Comparison of ENCODE assay signal across 8 cellular contexts in the genomic region with DNA sequence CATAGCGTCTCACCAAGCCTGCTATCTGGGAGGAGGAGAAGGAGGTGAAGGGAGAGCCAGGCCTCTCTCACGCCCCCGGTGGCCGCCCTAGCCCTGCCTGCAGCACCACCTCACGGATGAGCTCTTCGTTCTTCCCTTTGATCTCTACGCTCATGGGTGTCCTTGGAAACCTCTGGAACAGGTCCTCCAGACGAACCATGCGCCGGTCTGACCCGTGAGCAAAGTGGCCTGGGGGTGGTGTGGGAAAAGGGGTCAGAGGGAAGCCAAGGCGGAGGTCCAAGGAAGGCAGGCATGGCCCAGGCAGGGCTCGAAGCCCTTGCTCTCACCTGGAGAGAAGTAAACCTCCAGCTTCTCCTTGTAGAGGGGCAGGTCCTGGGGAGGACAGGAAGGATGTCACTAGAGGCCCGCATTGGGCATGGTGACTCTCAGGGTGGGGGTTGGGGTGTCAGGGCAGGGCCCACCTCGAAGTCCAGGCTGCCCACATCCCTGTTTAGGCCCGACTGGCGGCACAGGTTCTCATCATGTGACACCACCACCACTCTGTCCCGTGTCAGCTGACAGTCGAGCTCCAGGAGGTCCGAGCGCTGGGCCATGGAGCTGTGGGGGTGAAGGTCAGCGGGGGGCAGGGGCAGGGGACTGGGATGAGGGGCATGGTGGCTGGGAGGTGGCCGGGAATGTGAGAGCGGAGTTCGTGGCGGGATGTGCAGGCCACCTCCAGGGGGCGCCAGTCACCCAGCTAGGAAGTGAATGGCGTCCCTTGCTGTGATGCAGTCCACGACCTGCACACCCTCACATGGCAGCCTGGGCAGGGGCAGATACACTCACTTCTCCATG. TPM values are rescaled to one million over a fixed set of nuclear protein-coding genes. Genes with fewer than 3 reads are reported as not detected.
DNase-seq lines count a peak whose midpoint lies in the region; ATAC-seq and TF ChIP-seq lines count a peak whose summit lies in the region.

No MANE protein-coding gene starts in this region.

- CTCF ChIA-PET in Calu3 (lab: Charles Lee) = interaction anchor here (0.8 to 2.5 kb wide), 5 partner anchors 9 to 47 kb away, joined by 4 to 12 read pairs (median 4); a partner anchor contains a TSS
- CTCF ChIA-PET in naive thymus-derived CD4-positive, alpha-beta T cell (lab: Charles Lee) = interaction anchor here (0.7 to 1.4 kb wide), 8 partner anchors 9 to 516 kb away, joined by 3 to 5 read pairs (median 3); a partner anchor contains a TSS

- intact Hi-C loops in Calu3 (cut with micrococcal nuclease; ENCODE audit: unreplicated experiment) = no loop called here
- intact Hi-C loops in naive thymus-derived CD4-positive, alpha-beta T cell (cut with micrococcal nuclease) = loop anchor here in 1 of 2 donors (1.0 kb wide), 2 partner anchors 44 to 297 kb away; no protein-coding TSS in a partner anchor
- intact Hi-C loops in transverse colon (cut with DNase I; ENCODE audit: low total_unique reads) = loop anchor here (10.0 kb wide), 1 partner anchor 72 kb away; a partner anchor contains a TSS

- H3K27me3 ChIP-seq in KMS-11 (ENCODE audit: insufficient read depth, low read depth) = no peaks in the 10 kb centered on the region
- H3K27me3 ChIP-seq in naive thymus-derived CD4-positive, alpha-beta T cell (ENCODE audit: control insufficient read depth in 2 of 2, insufficient read depth in 2 of 2, low read length in 2 of 2) = no peaks in the 10 kb centered on the region
- no peaks in the 10 kb centered on the region for H3K27me3 ChIP-seq in transverse colon

- no peak overlapping the region for H2AFZ ChIP-seq in KMS-11 (ENCODE audit: low read depth)

- H3K4me1 Mint-ChIP-seq in Calu3 (ENCODE audit: low read depth, unreplicated experiment) = peaks cover 32% of the 10 kb centered on the region
- peaks cover 6 to 15% (median 11%) of the 10 kb centered on the region in 7 donors for H3K4me1 Mint-ChIP-seq in naive thymus-derived CD4-positive, alpha-beta T cell

- TF ChIP-seq POLR2A in transverse colon (IDR thresholded peaks at IDR 0.05) = no peak

- POLR2A ChIA-PET in naive thymus-derived CD4-positive, alpha-beta T cell (lab: Charles Lee) = interaction anchor here (1.2 to 12.0 kb wide), 5 partner anchors 8 to 72 kb away, joined by 3 to 116 read pairs (median 7); a partner anchor contains a TSS

- TF ChIP-seq CTCF in Calu3 (IDR thresholded peaks at IDR 0.05; ENCODE audit: unreplicated experiment) (peak; percentile 92), KMS-11 (conservative IDR thresholded peaks at IDR 0.05; ENCODE audit: low read depth, low read length) (peak; percentile 75), transverse colon (IDR thresholded peaks at IDR 0.05) (peak; percentile 67 to 88 (median 78))

- H4K20me1 ChIP-seq in KMS-11 (ENCODE audit: insufficient read depth) = no peaks in the 10 kb centered on the region

- H3K4me2 ChIP-seq in KMS-11 = no peak overlapping the region

- H3K4me3 ChIP-seq in KMS-11 (IDR thresholded peaks at IDR 0.05; ENCODE audit: insufficient read depth, low read depth, low read length) = no peak overlapping the region
- no peak overlapping the region for H3K4me3 ChIP-seq in naive thymus-derived CD4-positive, alpha-beta T cell (ENCODE audit: low read length)
- H3K4me3 ChIP-seq in transverse colon = no peak overlapping the region

- H3K27me3 Mint-ChIP-seq in Calu3 (ENCODE audit: unreplicated experiment) = no peaks in the 10 kb centered on the region
- H3K27me3 Mint-ChIP-seq in naive thymus-derived CD4-positive, alpha-beta T cell = no peaks in the 10 kb centered on the region

- H3K4me3 Mint-ChIP-seq in Calu3 (ENCODE audit: low read depth, unreplicated experiment) = peak overlapping the region; percentile 34
- no peak overlapping the region for H3K4me3 Mint-ChIP-seq in naive thymus-derived CD4-positive, alpha-beta T cell

- H3K27ac ChIP-seq in KMS-11 (no peak overlapping the region), transverse colon (peak overlapping the region; percentile 81 to 98 (median 88))
- no peak overlapping the region for H3K27ac ChIP-seq in naive thymus-derived CD4-positive, alpha-beta T cell (ENCODE audit: low read depth, low read length)

- ATAC-seq in naive thymus-derived CD4-positive, alpha-beta T cell = peak; percentile 60

- H3K9me3 ChIP-seq in naive thymus-derived CD4-positive, alpha-beta T cell (ENCODE audit: control insufficient read depth in 2 of 3, low read length in 3 of 3) = no peaks in the 10 kb centered on the region
- no peaks in the 10 kb centered on the region for H3K9me3 ChIP-seq in transverse colon

- no peak overlapping the region for H3K9ac ChIP-seq in KMS-11

- 75 to 83% methylated on average over 2 to 29 of the region's 29 CpGs for WGBS in transverse colon (ENCODE audit: low coverage in 1 of 2), 2 donors

- no peaks in the 10 kb centered on the region for H3K36me3 ChIP-seq in KMS-11 (ENCODE audit: insufficient read depth)
- peaks cover 0 to 62% (median 8%) of the 10 kb centered on the region in 3 experiments for H3K36me3 ChIP-seq in naive thymus-derived CD4-positive, alpha-beta T cell (ENCODE audit: control insufficient read depth in 2 of 3, insufficient read depth in 3 of 3, low read length in 3 of 3)
- peaks cover 0 to 21% (median 10%) of the 10 kb centered on the region in 4 donors for H3K36me3 ChIP-seq in transverse colon

- H3K4me1 ChIP-seq in KMS-11 (ENCODE audit: low read depth, poor library complexity, severe bottlenecking) = peaks cover 32% of the 10 kb centered on the region
- H3K4me1 ChIP-seq in naive thymus-derived CD4-positive, alpha-beta T cell (ENCODE audit: control insufficient read depth in 2 of 2, insufficient read depth in 2 of 2, low read length in 2 of 2) = no peaks in the 10 kb centered on the region
- H3K4me1 ChIP-seq in transverse colon = peaks cover 28 to 42% (median 33%) of the 10 kb centered on the region in 4 donors

- no peaks in the 10 kb centered on the region for H3K9me3 Mint-ChIP-seq in Calu3 (ENCODE audit: low read depth, unreplicated experiment)
- peaks cover 0 to 2% (median 0%) of the 10 kb centered on the region in 11 donors for H3K9me3 Mint-ChIP-seq in naive thymus-derived CD4-positive, alpha-beta T cell

- H3K36me3 Mint-ChIP-seq in Calu3 (ENCODE audit: insufficient read depth, unreplicated experiment) = peaks cover 25% of the 10 kb centered on the region
- peaks cover 0 to 25% (median 7%) of the 10 kb centered on the region in 5 donors for H3K36me3 Mint-ChIP-seq in naive thymus-derived CD4-positive, alpha-beta T cell

- BruUV-seq in Calu3 (replicated peaks; lab: Mats Ljungman, UMichigan) = no TSS peak

- peak; percentile 75 for DNase-seq in Calu3
- DNase-seq in activated CD4-positive, alpha-beta T cell treated with anti-CD3 and anti-CD28 coated beads for 48 hours = peak; percentile 82
- DNase-seq in effector CD4-positive, alpha-beta T cell = peak; percentile 28
- DNase-seq in naive thymus-derived CD4-positive, alpha-beta T cell = peak in 7 of 9 donors; percentile 31 to 76 (median 35)
- peak; percentile 84 for DNase-seq in transverse colon
- no peak for DNase-seq in NCI-H446 treated with DMSO at 0.1 percent for 48 hours (lab: John Stamatoyannopoulos, UW)
- no peak for DNase-seq in foreskin melanocyte

- in situ Hi-C loops in transverse colon (cut with MboI; ENCODE audit: low pct_ligation_motif_present in 1 of 4, low pct_unique_long_range_greater_than_20kb in 1 of 4, low sequenced_read_pairs in 3 of 4) = loop anchor here in 2 of 4 donors (25.0 kb wide), 1 partner anchor 300 kb away; a partner anchor contains a TSS

- no peaks in the 10 kb centered on the region for H3K79me2 ChIP-seq in KMS-11 (ENCODE audit: insufficient read depth, low read depth)

- TF ChIP-seq EP300 in transverse colon (IDR thresholded peaks at IDR 0.05; ENCODE audit: low read depth) = no peak

- peak overlapping the region; percentile 64 for H3K27ac Mint-ChIP-seq in Calu3 (ENCODE audit: unreplicated experiment)
- peak overlapping the region in 2 of 9 donors; percentile 12 to 38 for H3K27ac Mint-ChIP-seq in naive thymus-derived CD4-positive, alpha-beta T cell

RNA-seq across cellular contexts. Expression of a gene that starts 0.9 kb away (rescaled TPM):
- total RNA-seq in Calu3 (2022) (7.8 and 9.4 TPM in 2 replicates), transverse colon (10 to 100 TPM in 3 of 4 donors, 1 to 10 TPM in 1; 9.4 to 33.3 (median 30.4) TPM)
- total RNA-seq in naive thymus-derived CD4-positive, alpha-beta T cell = 10 to 100 TPM in 4 of 5 experiments, 1 to 10 TPM in 1; 7.9 to 39.3 (median 12.3) TPM
- not detected for polyA plus RNA-seq in naive thymus-derived CD4-positive, alpha-beta T cell

RNA-seq across cellular contexts. Expression of a gene that starts 10.6 kb away (rescaled TPM):
- total RNA-seq in Calu3 (2022) (69.9 and 82.1 TPM in 2 replicates), transverse colon (100 to 1,000 TPM; 226 to 448 (median 244) TPM)
- 10 to 100 TPM; 50.5 to 82.2 (median 64.3) TPM for total RNA-seq in naive thymus-derived CD4-positive, alpha-beta T cell
- 1 to 10 TPM; 7.5 to 8.3 TPM for polyA plus RNA-seq in naive thymus-derived CD4-positive, alpha-beta T cell

RNA-seq across cellular contexts. Expression of a gene that starts 16.4 kb away (rescaled TPM):
- 21.1 and 28.0 TPM in 2 replicates for total RNA-seq in Calu3 (2022)
- total RNA-seq in naive thymus-derived CD4-positive, alpha-beta T cell = 100 to 1,000 TPM in 3 of 5 experiments, 10 to 100 TPM in 2; 50.5 to 260 (median 130) TPM
- 100 to 1,000 TPM; 242 to 308 TPM for polyA plus RNA-seq in naive thymus-derived CD4-positive, alpha-beta T cell
- 100 to 1,000 TPM in 3 of 4 donors, 10 to 100 TPM in 1; 90.8 to 154 (median 125) TPM for total RNA-seq in transverse colon

RNA-seq across cellular contexts. Expression of a gene that starts 20.7 kb away (rescaled TPM):
- total RNA-seq in Calu3 (2022) (3.6 and 4.7 TPM in 2 replicates), transverse colon (1 to 10 TPM in 1 of 4 donors, under 1 TPM in 1, not detected in 2; 0.82 to 2.2 TPM)
- total RNA-seq in naive thymus-derived CD4-positive, alpha-beta T cell = 1 to 10 TPM; 1.5 to 3.3 (median 1.6) TPM
- polyA plus RNA-seq in naive thymus-derived CD4-positive, alpha-beta T cell = under 1 TPM in 1 of 2 donors, not detected in 1; 0.38 TPM

RNA-seq across cellular contexts. Expression of a gene that starts 36.6 kb away (rescaled TPM):
- 184 and 187 TPM in 2 replicates for total RNA-seq in Calu3 (2022)
- 100 to 1,000 TPM in 2 of 5 experiments, 10 to 100 TPM in 3; 68.4 to 143 (median 86.0) TPM for total RNA-seq in naive thymus-derived CD4-positive, alpha-beta T cell
- polyA plus RNA-seq in naive thymus-derived CD4-positive, alpha-beta T cell = 100 to 1,000 TPM; 176 TPM
- 10 to 100 TPM; 17.7 to 92.3 (median 74.3) TPM for total RNA-seq in transverse colon

Comparison
In these comparisons a context has a peak if more than half of its experiments do, and no peak if none do; other contexts are left out.
1. DNase-seq: peak in Calu3 (single experiment), activated CD4-positive, alpha-beta T cell treated with anti-CD3 and anti-CD28 coated beads for 48 hours (single experiment), effector CD4-positive, alpha-beta T cell (single experiment), naive thymus-derived CD4-positive, alpha-beta T cell (7 of 9) and transverse colon (single experiment); none in NCI-H446 treated with DMSO at 0.1 percent for 48 hours (single experiment) and foreskin melanocyte (single experiment).
2. H3K27ac ChIP-seq: peak in transverse colon (4 of 4); none in KMS-11 (single experiment) and naive thymus-derived CD4-positive, alpha-beta T cell (single experiment).
3. Peak in every context shown above with its lines, with median percentiles within 50 percentile points of each other: CTCF ChIP-seq.